ENCODE assay signal across 22 cellular contexts in the genomic region with DNA sequence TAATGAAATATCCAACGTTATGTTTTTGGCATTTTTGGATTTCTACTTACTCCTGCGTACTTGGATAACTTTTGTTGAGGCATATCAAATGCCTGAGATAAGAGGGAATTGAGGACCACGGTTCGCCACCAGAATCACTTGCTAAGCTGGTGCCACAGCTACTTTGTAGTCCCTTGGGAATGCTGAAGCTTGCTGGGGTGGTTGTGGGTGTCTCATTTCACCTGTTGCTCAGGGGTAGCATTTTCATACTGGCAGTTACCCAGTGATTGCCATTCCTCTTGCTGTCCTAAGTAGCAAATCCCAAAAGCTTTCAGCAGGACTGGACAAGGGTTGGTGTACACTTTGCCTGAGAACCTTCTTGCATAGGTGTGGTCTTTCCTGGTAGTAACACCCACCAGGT.
"Had no signal": no experiment of that assay in that cellular context is flagged by ENCODE, and none has a peak within 500 bp of the region (broad histone marks: within the 10 kb centered on the region; RNA-seq: fewer than 3 reads in every experiment).

No MANE protein-coding gene starts in this region.

- ATAC-seq: gastrocnemius medialis; heart right ventricle; mucosa of descending colon; natural killer cell; stimulated activated naive B cell treated with anti-CD40 and anti-IgM and Interleukin-4, amounts not matched to agents 10 μg/mL and 1 μg/mL and 100 μg/mL, for 72 hours had no signal

- H3K27ac Mint-ChIP-seq: natural killer cell; neural progenitor cell; stimulated activated naive B cell treated with anti-CD40 and anti-IgM and Interleukin-4, amounts not matched to agents 10 μg/mL and 1 μg/mL and 100 μg/mL, for 72 hours had no signal

- H3K9me3 Mint-ChIP-seq: natural killer cell had no signal

- FAIRE-seq: endometrium had no signal

- H3K4me3 ChIP-seq: gastrocnemius medialis, heart right ventricle, left ventricle myocardium inferior, lung, mucosa of descending colon, neural progenitor cell, ovary, right atrium auricular region, sigmoid colon, skin epidermis, stomach, thoracic aorta, transverse colon had no signal

- H3K27me3 ChIP-seq: gastrocnemius medialis, heart right ventricle, neural progenitor cell, ovary, right atrium auricular region, sigmoid colon, stomach, transverse colon had no signal

- H2AFZ ChIP-seq: neural progenitor cell had no signal

- H3K9me3 ChIP-seq: gastrocnemius medialis, heart right ventricle, left ventricle myocardium inferior, mucosa of descending colon, ovary, right atrium auricular region, sigmoid colon, stomach, thoracic aorta, transverse colon had no signal

- H3K36me3 ChIP-seq: gastrocnemius medialis, heart right ventricle, left ventricle myocardium inferior, neural progenitor cell, ovary, right atrium auricular region, sigmoid colon, stomach, thoracic aorta, transverse colon had no signal

- H3K4me1 ChIP-seq: left ventricle myocardium inferior, right atrium auricular region, sigmoid colon, stomach, transverse colon had no signal

- H3K9ac ChIP-seq: neural progenitor cell had no signal

- H3K4me2 ChIP-seq: neural progenitor cell had no signal

- DNase-seq: effector memory CD4-positive, alpha-beta T cell; gastrocnemius medialis; heart right ventricle; islet precursor cell; left ventricle myocardium inferior; mucosa of descending colon; natural killer cell; nucleus accumbens; ovary; sigmoid colon; stimulated activated CD4-positive, alpha-beta T cell treated with anti-CD3 and anti-CD28 coated beads, Interleukin-2, amount 100 ng/mL, for 24 hours; stimulated activated CD4-positive, alpha-beta T cell treated with anti-CD3 and anti-CD28 coated beads, Interleukin-4, amount 100 ng/mL, for 4 hours; stimulated activated naive B cell treated with anti-CD40 and anti-IgM and Interleukin-4, amounts not matched to agents 10 μg/mL and 1 μg/mL and 100 μg/mL, for 72 hours; stomach; substantia nigra; transverse colon had no signal

- H3K4me3 Mint-ChIP-seq: natural killer cell; neural progenitor cell; stimulated activated naive B cell treated with anti-CD40 and anti-IgM and Interleukin-4, amounts not matched to agents 10 μg/mL and 1 μg/mL and 100 μg/mL, for 72 hours had no signal

- H3K36me3 Mint-ChIP-seq: natural killer cell; stimulated activated naive B cell treated with anti-CD40 and anti-IgM and Interleukin-4, amounts not matched to agents 10 μg/mL and 1 μg/mL and 100 μg/mL, for 72 hours had no signal

- H3K27ac ChIP-seq: gastrocnemius medialis, heart right ventricle, left ventricle myocardium inferior, neural progenitor cell, ovary, right atrium auricular region, sigmoid colon, skin epidermis, stomach, thoracic aorta, transverse colon had no signal

- H3K4me1 Mint-ChIP-seq: natural killer cell had no signal
